Comparison of ENCODE assay signal across 2 cellular contexts in genomic region chr1:31645274-31645568, GRCh38.
A peak's percentile ranks its signal among the peaks of the same experiment; 100 is the strongest.
TF ChIP-seq lines count a peak whose summit lies in the region.

No MANE protein-coding gene starts in this region.

TF ChIP-seq in endothelial cell of umbilical vein, 7 proteins besides CTCF, POLR2A, EP300 and RAD21 (continued from another document):
- no peak for TF ChIP-seq FOS (IDR thresholded peaks at IDR 0.05; ENCODE audit: borderline replicate concordance, insufficient read depth, low read length)
- TF ChIP-seq GATA2 (IDR thresholded peaks at IDR 0.05; ENCODE audit: insufficient read depth, insufficient read length, low read depth, low read length), result no peak
- TF ChIP-seq MAX (IDR thresholded peaks at IDR 0.05; ENCODE audit: insufficient read depth, insufficient read length), result no peak
- no peak for TF ChIP-seq POLR2AphosphoS5 (IDR thresholded peaks at IDR 0.05; ENCODE audit: insufficient read depth, low read depth, low read length)
- TF ChIP-seq JUN (IDR thresholded peaks at IDR 0.05; ENCODE audit: borderline replicate concordance, insufficient read depth, insufficient read length, low read depth), result no peak
TF ChIP-seq in endothelial cell of umbilical vein: peak in this region for 0.

TF ChIP-seq in neural cell, 6 proteins besides CTCF, POLR2A, EP300 and RAD21 (continued from another document):
- no peak for TF ChIP-seq TAF1 (IDR thresholded peaks at IDR 0.05; ENCODE audit: low read depth)
- TF ChIP-seq REST (IDR thresholded peaks at IDR 0.05; ENCODE audit: borderline replicate concordance), result no peak
- no peak for TF ChIP-seq SMC3 (conservative IDR thresholded peaks at IDR 0.05; ENCODE audit: poor library complexity)
- peak; percentile 10 for TF ChIP-seq POLR2AphosphoS5 (IDR thresholded peaks at IDR 0.05)
- TF ChIP-seq MXI1 (conservative IDR thresholded peaks at IDR 0.05; ENCODE audit: poor library complexity, severe bottlenecking), result no peak
